In genomic region chr1:204723131-204723787, GRCh38 we compare ENCODE assay signal across 12 cellular contexts. TPM values are rescaled to one million over a fixed set of nuclear protein-coding genes. Genes with fewer than 3 reads are reported as not detected.
DNase-seq lines count a peak whose midpoint lies in the region; ATAC-seq and TF ChIP-seq lines count a peak whose summit lies in the region.
"Had no signal": no experiment of that assay in that cellular context is flagged by ENCODE, and none has a peak within 500 bp of the region (broad histone marks: within the 10 kb centered on the region; RNA-seq: fewer than 3 reads in every experiment).

No MANE protein-coding gene starts in this region.

- H3K9me3 Mint-ChIP-seq in WTC11 (peaks cover 3% of the 10 kb centered on the region; the same call in 1 of the 2 replicates), chondrocyte (ENCODE audit: low read depth) (no peaks in the 10 kb centered on the region)

- H3K36me3 Mint-ChIP-seq in WTC11 (no peaks in the 10 kb centered on the region), chondrocyte (ENCODE audit: low read depth) (peaks cover 1% of the 10 kb centered on the region)

- no peaks in the 10 kb centered on the region for H3K9me3 ChIP-seq in mucosa of descending colon
- H3K9me3 ChIP-seq: tibial artery had no signal

- no peak for TF ChIP-seq CTCF in WTC11 (IDR thresholded peaks at IDR 0.05)
- TF ChIP-seq CTCF in mucosa of descending colon (IDR thresholded peaks at IDR 0.05), result no peak
- TF ChIP-seq CTCF in chondrocyte (IDR thresholded peaks at IDR 0.05), result no peak

- H3K27ac Mint-ChIP-seq in WTC11 (no peak overlapping the region), chondrocyte (ENCODE audit: unreplicated experiment) (no peak overlapping the region)

- intact Hi-C loops in mucosa of descending colon (cut with DNase I, micrococcal nuclease), result no loop called here

- H3K4me3 Mint-ChIP-seq in WTC11 (no peak overlapping the region), chondrocyte (ENCODE audit: unreplicated experiment) (no peak overlapping the region)

- POLR2A ChIA-PET in WTC11 (lab: Charles Lee), result no interaction called here

- H3K36me3 ChIP-seq in mucosa of descending colon (ENCODE audit: low read depth), result no peaks in the 10 kb centered on the region
- H3K36me3 ChIP-seq: tibial artery had no signal

- H3K4me1 Mint-ChIP-seq in WTC11 (peaks cover 4% of the 10 kb centered on the region; the same call in 1 of the 2 replicates), chondrocyte (ENCODE audit: low read depth) (peaks cover 7% of the 10 kb centered on the region)

- ATAC-seq in WTC11 (no peak), mucosa of descending colon (peak; percentile 25), GM18868 (IDR thresholded peaks at IDR 0.05; ENCODE audit: unreplicated experiment) (no peak)

- DNase-seq in DMS79 (lab: John Stamatoyannopoulos, UW), result peak; percentile 70
- DNase-seq in M059J (ENCODE audit: low read depth), result peak; percentile 27
- DNase-seq in WTC11 (ENCODE audit: low spot score), result no peak
- DNase-seq in mucosa of descending colon, result peak in 2 of 3 donors; percentile 24 to 53
- DNase-seq in chondrocyte (ENCODE audit: low spot score), result no peak
- DNase-seq in OCI-M2 (lab: John Stamatoyannopoulos, UW; ENCODE audit: unreplicated experiment), result no peak
- DNase-seq in AG08395 (ENCODE audit: low spot score), result no peak
- DNase-seq: DND-41, IMR-90, OCI-M1, tibial artery had no signal

- CTCF ChIA-PET in WTC11 (lab: Charles Lee), result no interaction called here

- H3K27me3 Mint-ChIP-seq in WTC11 (ENCODE audit: low read depth), result peaks cover 73% of the 10 kb centered on the region
- H3K27me3 Mint-ChIP-seq in chondrocyte (ENCODE audit: low read depth), result peaks cover 20% of the 10 kb centered on the region

- H3K4me3 ChIP-seq in mucosa of descending colon, result no peak overlapping the region
- H3K4me3 ChIP-seq: tibial artery had no signal

- H3K4me1 ChIP-seq in mucosa of descending colon (ENCODE audit: low read depth), result no peaks in the 10 kb centered on the region
- H3K4me1 ChIP-seq: tibial artery had no signal

TF ChIP-seq in WTC11, 78 proteins besides CTCF, POLR2A, EP300 and RAD21:
- peak; percentile 19; the same call in 1 of the 2 replicates for TF ChIP-seq ZNF121 (CRISPR knock-in tag; IDR thresholded peaks at IDR 0.05)
- TF ChIP-seq E2F4 (CRISPR knock-in tag; IDR thresholded peaks at IDR 0.05; ENCODE audit: borderline replicate concordance, low read depth), result no peak

RNA-seq across cellular contexts. Expression of gene LRRN2, which starts 37.7 kb away (rescaled TPM):
- total RNA-seq in M059J (2014; rRNA removed; shearing (Covaris generic)), result 0.02 TPM in 1 of 2 replicates, not detected in the other
- 3.2 to 5.3 TPM (median 3.4 TPM) in 3 replicates for total RNA-seq in WTC11 (2021)
- 10 to 100 TPM in 2 of 3 donors, 1 to 10 TPM in 1; 4.3 to 33.3 (median 26.4) TPM for total RNA-seq in mucosa of descending colon
- 3.3 to 5.9 TPM (median 4.6 TPM) in 3 replicates for total RNA-seq in chondrocyte
- total RNA-seq: IMR-90 had no signal

Comparison
In these comparisons a context has a peak if more than half of its experiments do, and no peak if none do; other contexts are left out.
1. DNase-seq: peak in DMS79 (single experiment), M059J (single experiment) and mucosa of descending colon (2 of 3); none in WTC11 (single experiment), chondrocyte (single experiment), OCI-M2 (single experiment) and AG08395 (single experiment).